13 cellular contexts compared by ENCODE assay signal in the genomic region with DNA sequence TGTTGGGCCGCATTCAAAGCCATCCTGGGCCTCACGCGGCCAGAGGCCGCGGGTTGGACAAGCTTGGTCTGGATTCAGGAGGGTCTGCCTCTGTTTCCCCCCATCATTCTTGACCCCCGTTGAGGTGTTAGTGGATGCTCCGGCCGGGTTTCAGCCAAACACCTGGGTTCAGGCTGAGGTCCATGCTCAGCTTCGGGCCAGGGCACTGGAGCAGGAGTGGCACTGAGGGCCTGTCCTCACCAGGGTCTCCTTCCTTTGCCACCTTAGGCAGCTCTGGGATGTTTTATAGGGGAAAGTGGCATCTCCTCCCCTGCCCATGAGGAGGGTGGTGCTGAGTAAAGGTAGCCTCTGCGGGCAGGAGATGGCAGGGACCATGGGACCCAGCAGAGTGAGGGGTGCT.
A peak's percentile ranks its signal among the peaks of the same experiment; 100 is the strongest.
DNase-seq lines count a peak whose midpoint lies in the region; ATAC-seq and TF ChIP-seq lines count a peak whose summit lies in the region.
"Had no signal": no experiment of that assay in that cellular context is flagged by ENCODE, and none has a peak within 500 bp of the region (broad histone marks: within the 10 kb centered on the region; RNA-seq: fewer than 3 reads in every experiment).

No MANE protein-coding gene starts in this region.

- no peak for TF ChIP-seq POLR2A in suprapubic skin (IDR thresholded peaks at IDR 0.05)

- H3K9ac ChIP-seq in iPS-18a (ENCODE audit: low read length), result peak overlapping the region; percentile 83

- H3K27ac ChIP-seq in iPS-18a (ENCODE audit: low read length) (peak overlapping the region; percentile 45), suprapubic skin (no peak overlapping the region)

- TF ChIP-seq CTCF in suprapubic skin (IDR thresholded peaks at IDR 0.05), result no peak

- no peak for DNase-seq in activated naive CD8-positive, alpha-beta T cell treated with anti-CD3 and anti-CD28 coated beads, Interleukin-2, amount 50 U/mL, for 24 hours
- DNase-seq in T-helper 17 cell, result no peak
- DNase-seq in suprapubic skin (ENCODE audit: low spot score in 2 of 2), result peak in 1 of 2 donors; percentile 56
- DNase-seq in EL, result no peak
- no peak for DNase-seq in NCI-H146 treated with DMSO at 0.1 percent for 48 hours (lab: John Stamatoyannopoulos, UW; ENCODE audit: unreplicated experiment)
- DNase-seq in NCI-H2227 treated with DMSO at 0.1 percent for 48 hours (lab: John Stamatoyannopoulos, UW), result no peak
- DNase-seq: body of pancreas; DMS153; effector CD4-positive, alpha-beta T cell; NCI-H524 treated with DMSO at 0.1 percent for 48 hours had no signal

- ATAC-seq in activated naive CD8-positive, alpha-beta T cell treated with anti-CD3 and anti-CD28 coated beads, Interleukin-2, amount 50 U/mL, for 24 hours, result no peak
- no peak for ATAC-seq in T-helper 17 cell

- no peaks in the 10 kb centered on the region for H3K9me3 Mint-ChIP-seq in activated naive CD8-positive, alpha-beta T cell (ENCODE audit: low read depth)
- no peaks in the 10 kb centered on the region for H3K9me3 Mint-ChIP-seq in activated naive CD8-positive, alpha-beta T cell treated with anti-CD3 and anti-CD28 coated beads, Interleukin-2, amount 50 U/mL, for 24 hours

- H3K4me3 ChIP-seq in iPS-18a (ENCODE audit: low read length) (peak overlapping the region; percentile 75), suprapubic skin (peak overlapping the region; percentile 66)
- H3K4me3 ChIP-seq: body of pancreas had no signal

- H3K36me3 Mint-ChIP-seq in activated naive CD8-positive, alpha-beta T cell, result no peaks in the 10 kb centered on the region
- no peaks in the 10 kb centered on the region for H3K36me3 Mint-ChIP-seq in activated naive CD8-positive, alpha-beta T cell treated with anti-CD3 and anti-CD28 coated beads, Interleukin-2, amount 50 U/mL, for 24 hours (ENCODE audit: low read depth)
- H3K36me3 Mint-ChIP-seq in T-helper 17 cell (ENCODE audit: low read depth), result peaks cover 2% of the 10 kb centered on the region

- H3K27ac Mint-ChIP-seq in activated naive CD8-positive, alpha-beta T cell, result no peak overlapping the region
- no peak overlapping the region for H3K27ac Mint-ChIP-seq in activated naive CD8-positive, alpha-beta T cell treated with anti-CD3 and anti-CD28 coated beads, Interleukin-2, amount 50 U/mL, for 24 hours
- no peak overlapping the region for H3K27ac Mint-ChIP-seq in T-helper 17 cell

- peaks cover 15% of the 10 kb centered on the region for H3K27me3 ChIP-seq in iPS-18a (ENCODE audit: control insufficient read depth, insufficient read depth, low read length)
- H3K27me3 ChIP-seq in suprapubic skin, result no peaks in the 10 kb centered on the region
- H3K27me3 ChIP-seq: body of pancreas, gastroesophageal sphincter had no signal

- no peak for TF ChIP-seq EP300 in suprapubic skin (IDR thresholded peaks at IDR 0.05)

- 91% methylated on average over 7 of the region's 10 CpGs for WGBS in suprapubic skin

- H3K36me3 ChIP-seq in iPS-18a (ENCODE audit: control insufficient read depth, low read depth, low read length) (no peaks in the 10 kb centered on the region), suprapubic skin (no peaks in the 10 kb centered on the region)
- H3K36me3 ChIP-seq: gastroesophageal sphincter had no signal

- peaks cover 7% of the 10 kb centered on the region for H3K27me3 Mint-ChIP-seq in activated naive CD8-positive, alpha-beta T cell
- H3K27me3 Mint-ChIP-seq in activated naive CD8-positive, alpha-beta T cell treated with anti-CD3 and anti-CD28 coated beads, Interleukin-2, amount 50 U/mL, for 24 hours, result peaks cover 13% of the 10 kb centered on the region
- peaks cover 31% of the 10 kb centered on the region for H3K27me3 Mint-ChIP-seq in T-helper 17 cell

- peaks cover 5% of the 10 kb centered on the region for H3K4me1 Mint-ChIP-seq in activated naive CD8-positive, alpha-beta T cell (ENCODE audit: low read depth)
- peaks cover 10% of the 10 kb centered on the region for H3K4me1 Mint-ChIP-seq in activated naive CD8-positive, alpha-beta T cell treated with anti-CD3 and anti-CD28 coated beads, Interleukin-2, amount 50 U/mL, for 24 hours
- H3K4me1 Mint-ChIP-seq in T-helper 17 cell, result peaks cover 13% of the 10 kb centered on the region

- H3K9me3 ChIP-seq in T-helper 17 cell (ENCODE audit: control insufficient read depth, low read length, poor library complexity, severe bottlenecking) (no peaks in the 10 kb centered on the region), iPS-18a (ENCODE audit: control insufficient read depth, low read depth, low read length) (no peaks in the 10 kb centered on the region), suprapubic skin (no peaks in the 10 kb centered on the region)
- H3K9me3 ChIP-seq: body of pancreas, gastroesophageal sphincter had no signal

- H3K4me1 ChIP-seq in iPS-18a (ENCODE audit: control insufficient read depth, low read depth, low read length) (peaks cover 20% of the 10 kb centered on the region), suprapubic skin (peaks cover 19% of the 10 kb centered on the region)

- peak overlapping the region; percentile 10 for H3K4me3 Mint-ChIP-seq in activated naive CD8-positive, alpha-beta T cell
- no peak overlapping the region for H3K4me3 Mint-ChIP-seq in activated naive CD8-positive, alpha-beta T cell treated with anti-CD3 and anti-CD28 coated beads, Interleukin-2, amount 50 U/mL, for 24 hours
- peak overlapping the region; percentile 3 for H3K4me3 Mint-ChIP-seq in T-helper 17 cell
